Comparison of ENCODE assay signal across 8 cellular contexts in the genomic region with DNA sequence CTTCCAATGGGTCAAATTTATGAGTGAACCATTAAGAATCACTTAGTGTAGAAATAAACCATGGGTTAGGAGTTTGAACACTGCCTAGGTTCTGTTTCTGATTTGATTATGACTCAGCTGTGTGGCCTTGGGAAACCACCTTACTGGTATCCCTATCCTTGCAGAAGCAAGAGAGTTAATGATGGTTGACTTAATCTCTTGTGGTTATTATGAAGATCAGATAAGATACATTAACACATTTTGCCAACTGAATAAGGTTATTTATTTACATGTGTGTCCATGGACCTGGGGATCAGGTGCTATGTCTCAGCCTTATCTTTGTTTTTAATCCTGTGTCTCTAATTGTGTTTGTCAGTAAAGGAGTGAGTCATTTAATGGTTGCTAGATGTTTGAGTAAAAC. TPM values are rescaled to one million over a fixed set of nuclear protein-coding genes. Genes with fewer than 3 reads are reported as not detected.
A peak's percentile ranks its signal among the peaks of the same experiment; 100 is the strongest.
DNase-seq lines count a peak whose midpoint lies in the region; ATAC-seq and TF ChIP-seq lines count a peak whose summit lies in the region.

No MANE protein-coding gene starts in this region.

- no peak for DNase-seq in CD4-positive, alpha-beta T cell
- peak; percentile 38 for DNase-seq in osteoblast (ENCODE audit: insufficient read length, low spot score, missing footprints)
- DNase-seq in OCI-M2 (lab: John Stamatoyannopoulos, UW; ENCODE audit: unreplicated experiment): no peak
- DNase-seq in NCI-H1417 (lab: John Stamatoyannopoulos, UW): no peak
- no peak for DNase-seq in spleen

- H3K79me2 ChIP-seq in osteoblast (ENCODE audit: insufficient read depth, low read length): peaks cover 3% of the 10 kb centered on the region

- H3K27me3 Mint-ChIP-seq in CD4-positive, alpha-beta T cell: no peaks in the 10 kb centered on the region
- no peaks in the 10 kb centered on the region for H3K27me3 Mint-ChIP-seq in activated naive CD4-positive, alpha-beta T cell treated with anti-CD3 and anti-CD28 coated beads, Interleukin-2, amount 50 U/mL, for 24 hours

- H3K4me3 ChIP-seq in osteoblast (ENCODE audit: insufficient read depth, low read length): no peak overlapping the region
- H3K4me3 ChIP-seq in spleen: no peak overlapping the region

- no peaks in the 10 kb centered on the region for H3K9me3 Mint-ChIP-seq in CD4-positive, alpha-beta T cell
- H3K9me3 Mint-ChIP-seq in activated naive CD4-positive, alpha-beta T cell treated with anti-CD3 and anti-CD28 coated beads, Interleukin-2, amount 50 U/mL, for 24 hours: no peaks in the 10 kb centered on the region

- no peak overlapping the region for H3K4me3 Mint-ChIP-seq in CD4-positive, alpha-beta T cell
- peak overlapping the region; percentile 40 for H3K4me3 Mint-ChIP-seq in activated naive CD4-positive, alpha-beta T cell treated with anti-CD3 and anti-CD28 coated beads, Interleukin-2, amount 50 U/mL, for 24 hours

- POLR2A ChIA-PET in CD4-positive, alpha-beta T cell (lab: Charles Lee): no interaction called here

- TF ChIP-seq CTCF in CD4-positive, alpha-beta T cell (IDR thresholded peaks at IDR 0.05): no peak
- TF ChIP-seq CTCF in osteoblast (IDR thresholded peaks at IDR 0.05; ENCODE audit: extremely low read depth, low read depth, low read length) (no peak), spleen (IDR thresholded peaks at IDR 0.05 in 8 of 11, conservative IDR thresholded peaks at IDR 0.05 in 3 of 11) (no peak)

- H3K36me3 ChIP-seq in osteoblast (ENCODE audit: insufficient read depth, low read length) (peaks cover 10% of the 10 kb centered on the region), spleen (peaks cover 0 to 61% (median 4%) of the 10 kb centered on the region in 6 donors)

- TF ChIP-seq POLR2A in spleen (IDR thresholded peaks at IDR 0.05): no peak

- H2AFZ ChIP-seq in osteoblast (ENCODE audit: low read length): no peak overlapping the region

- H3K4me1 Mint-ChIP-seq in CD4-positive, alpha-beta T cell (ENCODE audit: low read depth): peaks cover 6% of the 10 kb centered on the region
- peaks cover 11% of the 10 kb centered on the region for H3K4me1 Mint-ChIP-seq in activated naive CD4-positive, alpha-beta T cell treated with anti-CD3 and anti-CD28 coated beads, Interleukin-2, amount 50 U/mL, for 24 hours

- no peaks in the 10 kb centered on the region for H4K20me1 ChIP-seq in osteoblast (ENCODE audit: insufficient read depth, low read length)

- H3K27me3 ChIP-seq in CD4-positive, alpha-beta T cell (ENCODE audit: control insufficient read depth, insufficient read depth, low read length): no peaks in the 10 kb centered on the region
- H3K27me3 ChIP-seq in osteoblast (ENCODE audit: insufficient read depth, low read length): no peaks in the 10 kb centered on the region
- H3K27me3 ChIP-seq in spleen (replicated peaks in 1 of 7): no peaks in the 10 kb centered on the region

- no peak overlapping the region for H3K27ac ChIP-seq in CD4-positive, alpha-beta T cell (ENCODE audit: low read depth, low read length)
- H3K27ac ChIP-seq in osteoblast (ENCODE audit: low read depth, low read length): peak overlapping the region; percentile 26
- H3K27ac ChIP-seq in spleen: no peak overlapping the region

- H3K27ac Mint-ChIP-seq in CD4-positive, alpha-beta T cell: no peak overlapping the region
- H3K27ac Mint-ChIP-seq in activated naive CD4-positive, alpha-beta T cell treated with anti-CD3 and anti-CD28 coated beads, Interleukin-2, amount 50 U/mL, for 24 hours: peak overlapping the region; percentile 75

- H3K4me2 ChIP-seq in osteoblast (ENCODE audit: insufficient read depth, low read length): no peak overlapping the region

- peaks cover 59% of the 10 kb centered on the region for H3K36me3 Mint-ChIP-seq in CD4-positive, alpha-beta T cell (ENCODE audit: low read depth)
- peaks cover 15% of the 10 kb centered on the region for H3K36me3 Mint-ChIP-seq in activated naive CD4-positive, alpha-beta T cell treated with anti-CD3 and anti-CD28 coated beads, Interleukin-2, amount 50 U/mL, for 24 hours

- H3K9me3 ChIP-seq in CD4-positive, alpha-beta T cell (ENCODE audit: control insufficient read depth, low read length): no peaks in the 10 kb centered on the region
- H3K9me3 ChIP-seq in osteoblast (ENCODE audit: low read depth, low read length): no peaks in the 10 kb centered on the region
- no peaks in the 10 kb centered on the region for H3K9me3 ChIP-seq in spleen

- CTCF ChIA-PET in CD4-positive, alpha-beta T cell (lab: Charles Lee): no interaction called here

- H3K4me1 ChIP-seq in osteoblast (ENCODE audit: insufficient read depth, low read length) (no peaks in the 10 kb centered on the region), spleen (no peaks in the 10 kb centered on the region)

- ATAC-seq in CD4-positive, alpha-beta T cell (ENCODE audit: poor library complexity): peak; percentile 69
- ATAC-seq in GM19324 (IDR thresholded peaks at IDR 0.05; ENCODE audit: low FRiP score, unreplicated experiment): peak; percentile 60
- peak; percentile 93 for ATAC-seq in HG03457 (IDR thresholded peaks at IDR 0.05; ENCODE audit: unreplicated experiment)

- intact Hi-C loops in CD4-positive, alpha-beta T cell (cut with DNase I, micrococcal nuclease): no loop called here
- intact Hi-C loops in spleen (cut with DNase I; ENCODE audit: low total_unique reads): no loop called here

RNA-seq across cellular contexts. Expression of a gene that starts 5.4 kb away (rescaled TPM):
- not detected for total RNA-seq in CD4-positive, alpha-beta T cell
- total RNA-seq in osteoblast: not detected in 2 replicates
- not detected for total RNA-seq in spleen
- polyA plus RNA-seq in spleen: under 1 TPM in 1 of 3 donors, not detected in 2; 0.08 TPM
